ENCODE assay signal across 27 cellular contexts in genomic region chr7:128846781-128847444, GRCh38. TPM values are rescaled to one million over a fixed set of nuclear protein-coding genes. Genes with fewer than 3 reads are reported as not detected.
A peak's percentile ranks its signal among the peaks of the same experiment; 100 is the strongest.
DNase-seq lines count a peak whose midpoint lies in the region; ATAC-seq, FAIRE-seq and TF ChIP-seq lines count a peak whose summit lies in the region.
"Had no signal": no experiment of that assay in that cellular context is flagged by ENCODE, and none has a peak within 500 bp of the region (broad histone marks: within the 10 kb centered on the region; RNA-seq: fewer than 3 reads in every experiment).

No MANE protein-coding gene starts in this region.

- H3K4me1 ChIP-seq in right cardiac atrium (ENCODE audit: control insufficient read depth, insufficient read depth, low read length) (no peaks in the 10 kb centered on the region), kidney (ENCODE audit: control insufficient read depth in 1 of 2, insufficient read depth in 1 of 2, low read depth in 1 of 2, low read length in 2 of 2) (peaks cover 0 to 5% of the 10 kb centered on the region in 2 donors), psoas muscle (peaks cover 6% of the 10 kb centered on the region), stomach smooth muscle (ENCODE audit: control insufficient read depth, insufficient read depth, low read length) (no peaks in the 10 kb centered on the region)
- H3K4me1 ChIP-seq: A549, BE2C, HAP-1 had no signal

- H3K4me3 Mint-ChIP-seq in mesothelial cell of epicardium, result no peak overlapping the region
- H3K4me3 Mint-ChIP-seq: CD14-positive monocyte; CD4-positive, alpha-beta T cell; CD8-positive, alpha-beta memory T cell; HFFc6 had no signal

- ATAC-seq in right cardiac atrium, result no peak
- no peak for ATAC-seq in Right ventricle myocardium inferior
- ATAC-seq in psoas muscle, result no peak
- no peak for ATAC-seq in GM18505 (IDR thresholded peaks at IDR 0.05; ENCODE audit: unreplicated experiment)
- ATAC-seq: GM12878 had no signal

- H3K36me3 Mint-ChIP-seq in mesothelial cell of epicardium, result peaks cover 30% of the 10 kb centered on the region
- H3K36me3 Mint-ChIP-seq: CD14-positive monocyte; CD8-positive, alpha-beta memory T cell had no signal

- intact Hi-C loops in right cardiac atrium (cut with DNase I), result no loop called here
- intact Hi-C loops in Right ventricle myocardium inferior (cut with DNase I), result no loop called here
- intact Hi-C loops in kidney (cut with DNase I), result no loop called here
- intact Hi-C loops in psoas muscle (cut with DNase I), result no loop called here

- no peaks in the 10 kb centered on the region for H3K27me3 ChIP-seq in right cardiac atrium (ENCODE audit: control insufficient read depth, insufficient read depth)
- no peaks in the 10 kb centered on the region for H3K27me3 ChIP-seq in psoas muscle (ENCODE audit: insufficient read depth in 3 of 3, low read length in 2 of 3)
- no peaks in the 10 kb centered on the region for H3K27me3 ChIP-seq in stomach smooth muscle (ENCODE audit: control insufficient read depth in 1 of 2, insufficient read depth in 2 of 2, low read length in 2 of 2)
- H3K27me3 ChIP-seq: BE2C; BLaER1 treated with 17β-estradiol and CSF1 and Interleukin-3, amounts not matched to agents 10 nM and 100 nM had no signal

- DNase-seq in right cardiac atrium, result peak in 2 of 3 donors; percentile 20 to 51
- no peak for DNase-seq in Right ventricle myocardium inferior (ENCODE audit: missing footprints)
- DNase-seq in kidney, result peak; percentile 51
- no peak for DNase-seq in psoas muscle
- no peak for DNase-seq in mesothelial cell of epicardium (ENCODE audit: low spot score in 2 of 2, unreplicated experiment in 2 of 2)
- DNase-seq: 8988T; ACHN; AML-193; BE2C; CD4-positive, alpha-beta T cell; CD8-positive, alpha-beta memory T cell; DMS 273 treated with DMSO at 0.1 percent for 48 hours; DMS79; EL; GDM1; GOT3; HFFc6 had no signal

- H3K27ac ChIP-seq in right cardiac atrium (ENCODE audit: low read length) (no peak overlapping the region), kidney (ENCODE audit: low read depth in 2 of 2, low read length in 2 of 2) (no peak overlapping the region), psoas muscle (peak overlapping the region; percentile 58), stomach smooth muscle (ENCODE audit: low read length) (peak overlapping the region; percentile 24)
- H3K27ac ChIP-seq: A549; BLaER1 treated with 17β-estradiol and CSF1 and Interleukin-3, amounts not matched to agents 10 nM and 100 nM had no signal

- H3K9ac ChIP-seq in kidney (ENCODE audit: low read length in 2 of 2) (no peak overlapping the region), stomach smooth muscle (ENCODE audit: low read length in 2 of 2) (no peak overlapping the region)
- H3K9ac ChIP-seq: BLaER1 treated with 17β-estradiol and CSF1 and Interleukin-3, amounts not matched to agents 10 nM and 100 nM had no signal

- no peaks in the 10 kb centered on the region for H3K4me1 Mint-ChIP-seq in mesothelial cell of epicardium

- H3K27me3 Mint-ChIP-seq in mesothelial cell of epicardium (ENCODE audit: low read depth), result no peaks in the 10 kb centered on the region
- H3K27me3 Mint-ChIP-seq: CD4-positive, alpha-beta T cell had no signal

- H3K4me3 ChIP-seq in right cardiac atrium (ENCODE audit: low read length) (no peak overlapping the region), kidney (ENCODE audit: low read length in 2 of 2) (no peak overlapping the region), psoas muscle (no peak overlapping the region), stomach smooth muscle (ENCODE audit: low read length in 2 of 2) (no peak overlapping the region)
- H3K4me3 ChIP-seq: A549; BLaER1 treated with 17β-estradiol and CSF1 and Interleukin-3, amounts not matched to agents 10 nM and 100 nM; GM12878; HAP-1 had no signal

- no peak overlapping the region for H3K27ac Mint-ChIP-seq in mesothelial cell of epicardium
- H3K27ac Mint-ChIP-seq: CD4-positive, alpha-beta T cell; HFFc6 had no signal

- no peaks in the 10 kb centered on the region for H3K9me3 Mint-ChIP-seq in mesothelial cell of epicardium
- H3K9me3 Mint-ChIP-seq: CD14-positive monocyte; CD4-positive, alpha-beta T cell; CD8-positive, alpha-beta memory T cell; HFFc6 had no signal

- WGBS in right cardiac atrium, result 84% methylated on average over 14 of the region's 14 CpGs
- 60 to 76% (median 64%) methylated on average over 14 of the region's 14 CpGs for WGBS in psoas muscle, 3 donors

- TF ChIP-seq CTCF in kidney (IDR thresholded peaks at IDR 0.05; ENCODE audit: borderline replicate concordance, extremely low read depth, insufficient read depth) (no peak), psoas muscle (IDR thresholded peaks at IDR 0.05) (no peak), mesothelial cell of epicardium (IDR thresholded peaks at IDR 0.05; ENCODE audit: unreplicated experiment) (no peak)

- TF ChIP-seq POLR2A in GM18505 (IDR thresholded peaks at IDR 0.05; ENCODE audit: borderline replicate concordance, extremely low read depth, insufficient read depth, insufficient read length), result no peak

- no peak for FAIRE-seq in kidney (lab: Jason Lieb, UNC)
- FAIRE-seq: A549, D721Med, GM12878, GM18507, H54 had no signal

- H3K9me3 ChIP-seq in right cardiac atrium (ENCODE audit: control insufficient read depth, low read length) (no peaks in the 10 kb centered on the region), kidney (ENCODE audit: control insufficient read depth in 1 of 2, low read length in 2 of 2) (no peaks in the 10 kb centered on the region), psoas muscle (no peaks in the 10 kb centered on the region), stomach smooth muscle (ENCODE audit: control insufficient read depth in 2 of 2, low read length in 2 of 2) (no peaks in the 10 kb centered on the region)
- H3K9me3 ChIP-seq: A549; BE2C; BLaER1 treated with 17β-estradiol and CSF1 and Interleukin-3, amounts not matched to agents 10 nM and 100 nM; HAP-1 had no signal

- H3K36me3 ChIP-seq in kidney (ENCODE audit: control insufficient read depth in 1 of 2, insufficient read depth in 2 of 2, low read length in 2 of 2), result no peaks in the 10 kb centered on the region
- H3K36me3 ChIP-seq in psoas muscle (ENCODE audit: insufficient read depth in 1 of 2, low read depth in 1 of 2), result peaks cover 4 to 100% of the 10 kb centered on the region in 2 donors
- peaks cover 85 to 86% of the 10 kb centered on the region in 2 donors for H3K36me3 ChIP-seq in stomach smooth muscle (ENCODE audit: control insufficient read depth in 2 of 2, insufficient read depth in 2 of 2, low read length in 2 of 2)
- H3K36me3 ChIP-seq: BLaER1 treated with 17β-estradiol and CSF1 and Interleukin-3, amounts not matched to agents 10 nM and 100 nM had no signal

RNA-seq across cellular contexts. Expression of gene ATP6V1F, which starts 15.7 kb away (rescaled TPM):
- 100 to 1,000 TPM; 127 to 139 (median 134) TPM for total RNA-seq in right cardiac atrium
- 224 TPM for polyA plus RNA-seq in right cardiac atrium
- 128 TPM for total RNA-seq in Right ventricle myocardium inferior
- total RNA-seq in kidney, result 161 TPM
- 684 TPM for polyA plus RNA-seq in kidney (ENCODE audit: insufficient read depth, low read depth, low replicate concordance)
- 100 to 1,000 TPM; 103 to 210 (median 131) TPM for total RNA-seq in psoas muscle
- 100 to 1,000 TPM; 141 to 156 (median 143) TPM for polyA plus RNA-seq in psoas muscle
- total RNA-seq in mesothelial cell of epicardium, result 122 to 123 TPM (median 122 TPM) in 3 replicates

RNA-seq across cellular contexts. Expression of gene FLNC, which starts 16.7 kb away (rescaled TPM):
- total RNA-seq in right cardiac atrium, result 100 to 1,000 TPM; 244 to 358 (median 285) TPM
- polyA plus RNA-seq in right cardiac atrium, result 216 TPM
- total RNA-seq in Right ventricle myocardium inferior, result 905 TPM
- total RNA-seq in kidney, result 12.2 TPM
- 2.8 TPM for polyA plus RNA-seq in kidney (ENCODE audit: insufficient read depth, low read depth, low replicate concordance)
- 1,000 to 10,000 TPM; 2,884 to 6,311 (median 4,401) TPM for total RNA-seq in psoas muscle
- 1,000 to 10,000 TPM; 1,080 to 4,011 (median 1,658) TPM for polyA plus RNA-seq in psoas muscle
- 176 to 188 TPM (median 184 TPM) in 3 replicates for total RNA-seq in mesothelial cell of epicardium
- total RNA-seq: CD8-positive, alpha-beta memory T cell had no signal
- polyA plus RNA-seq: CD14-positive monocyte; CD8-positive, alpha-beta memory T cell had no signal

RNA-seq across cellular contexts. Expression of gene CCDC136, which starts 55.1 kb away (rescaled TPM):
- total RNA-seq in right cardiac atrium (1 to 10 TPM; 2.5 to 6.9 (median 5.4) TPM), Right ventricle myocardium inferior (6.3 TPM), kidney (4.2 TPM), psoas muscle (10 to 100 TPM in 2 of 4 donors, 1 to 10 TPM in 2; 3.9 to 15.7 (median 11.7) TPM), mesothelial cell of epicardium (34.6 to 39.1 TPM (median 34.8 TPM) in 3 replicates)
- polyA plus RNA-seq in right cardiac atrium (5.7 TPM), kidney (ENCODE audit: insufficient read depth, low read depth, low replicate concordance) (1.4 TPM), psoas muscle (10 to 100 TPM; 13.4 to 24.5 (median 15.5) TPM)

Comparison
In these comparisons a context has a peak if more than half of its experiments do, and no peak if none do; other contexts are left out.
1. DNase-seq: peak in right cardiac atrium (2 of 3) and kidney (single experiment); none in Right ventricle myocardium inferior (single experiment), psoas muscle (0 of 2) and mesothelial cell of epicardium (0 of 2).
2. H3K27ac ChIP-seq: peak in psoas muscle (single experiment) and stomach smooth muscle (single experiment); none in right cardiac atrium (single experiment) and kidney (0 of 2).
3. RNA of gene FLNC, which starts 16.7 kb away (total RNA-seq): 2,884 to 6,311 TPM in psoas muscle, 905 TPM in Right ventricle myocardium inferior (single experiment), 244 to 358 TPM in right cardiac atrium and 176 to 188 TPM in mesothelial cell of epicardium; 12.2 TPM in kidney (single experiment); every median in the first group is over 10 times any median in the second.